ENCODE assay signal across 19 cellular contexts in genomic region chr3:59769132-59769531, GRCh38.
"Had no signal": no experiment of that assay in that cellular context is flagged by ENCODE, and none has a peak within 500 bp of the region (broad histone marks: within the 10 kb centered on the region; RNA-seq: fewer than 3 reads in every experiment).

No MANE protein-coding gene starts in this region.

- H3K4me3 ChIP-seq: right lobe of liver, testis had no signal

- H3K27me3 ChIP-seq: neutrophil, right lobe of liver, testis had no signal

- H3K9me3 Mint-ChIP-seq: activated B cell treated with CpG ODN at 0.5 μM for 24 hours; activated CD8-positive, alpha-beta T cell treated with anti-CD3 and anti-CD28 coated beads for 36 hours; activated naive CD4-positive, alpha-beta T cell treated with anti-CD3 and anti-CD28 coated beads, Interleukin-2, amount 50 U/mL, for 24 hours; activated T-cell treated with anti-CD3 and anti-CD28 coated beads, Interleukin-2, amount 50 U/mL, for 4 hours; activated T-helper 17 cell treated with anti-CD3 and anti-CD28 coated beads, Interleukin-2, amount 50 U/mL, for 72 hours; central memory CD8-positive, alpha-beta T cell; dendritic cell treated with granulocyte-macrophage colony-stimulating factor and Interleukin-4, amounts not matched to agents 40 ng/mL and 50 ng/mL, for 4 days; endodermal cell; nephron had no signal

- H3K4me1 ChIP-seq: right lobe of liver, testis had no signal

- H3K4me3 Mint-ChIP-seq: activated B cell treated with CpG ODN at 0.5 μM for 24 hours; activated CD8-positive, alpha-beta T cell treated with anti-CD3 and anti-CD28 coated beads for 36 hours; activated naive CD4-positive, alpha-beta T cell treated with anti-CD3 and anti-CD28 coated beads, Interleukin-2, amount 50 U/mL, for 24 hours; activated T-cell treated with anti-CD3 and anti-CD28 coated beads, Interleukin-2, amount 50 U/mL, for 4 hours; activated T-helper 17 cell treated with anti-CD3 and anti-CD28 coated beads, Interleukin-2, amount 50 U/mL, for 72 hours; central memory CD8-positive, alpha-beta T cell; dendritic cell treated with granulocyte-macrophage colony-stimulating factor and Interleukin-4, amounts not matched to agents 40 ng/mL and 50 ng/mL, for 4 days; endodermal cell; nephron had no signal

- H3K36me3 ChIP-seq: neutrophil, right lobe of liver had no signal

- DNase-seq: activated B cell treated with CpG ODN at 0.5 μM for 24 hours; activated CD4-positive, alpha-beta T cell treated with anti-CD3 and anti-CD28 coated beads, Interleukin-2, amount 50 U/mL, for 1 hour; activated CD8-positive, alpha-beta T cell treated with anti-CD3 and anti-CD28 coated beads for 36 hours; activated T-cell treated with anti-CD3 and anti-CD28 coated beads, Interleukin-2, amount 50 U/mL, for 4 hours; endodermal cell; foreskin keratinocyte; mammary epithelial cell; right lobe of liver; stimulated activated CD4-positive, alpha-beta T cell treated with anti-CD3 and anti-CD28 coated beads, Interleukin-2, amount 100 ng/mL, for 48 hours; stimulated activated naive CD4-positive, alpha-beta T cell treated with Interleukin-2 at 50 U/mL for 16 hours; testis; trophoblast cell had no signal

- H3K27ac Mint-ChIP-seq: activated B cell treated with CpG ODN at 0.5 μM for 24 hours; activated CD8-positive, alpha-beta T cell treated with anti-CD3 and anti-CD28 coated beads for 36 hours; activated naive CD4-positive, alpha-beta T cell treated with anti-CD3 and anti-CD28 coated beads, Interleukin-2, amount 50 U/mL, for 24 hours; activated T-helper 17 cell treated with anti-CD3 and anti-CD28 coated beads, Interleukin-2, amount 50 U/mL, for 72 hours; dendritic cell treated with granulocyte-macrophage colony-stimulating factor and Interleukin-4, amounts not matched to agents 40 ng/mL and 50 ng/mL, for 4 days; endodermal cell; nephron had no signal

- ATAC-seq: activated CD8-positive, alpha-beta T cell treated with anti-CD3 and anti-CD28 coated beads for 36 hours; activated T-cell treated with anti-CD3 and anti-CD28 coated beads, Interleukin-2, amount 50 U/mL, for 4 hours; activated T-helper 17 cell treated with anti-CD3 and anti-CD28 coated beads, Interleukin-2, amount 50 U/mL, for 72 hours; esophagus mucosa; foreskin keratinocyte; right lobe of liver had no signal

- H3K9me3 ChIP-seq: neutrophil, right lobe of liver, testis had no signal

- H3K27ac ChIP-seq: foreskin keratinocyte, neutrophil, right lobe of liver, testis had no signal

- H3K27me3 Mint-ChIP-seq: activated B cell treated with CpG ODN at 0.5 μM for 24 hours; activated naive CD4-positive, alpha-beta T cell treated with anti-CD3 and anti-CD28 coated beads, Interleukin-2, amount 50 U/mL, for 24 hours had no signal
